ENCODE assay signal across 1 cellular context in genomic region chr19:7679017-7679720, GRCh38.
TF ChIP-seq lines count a peak whose summit lies in the region.

No MANE protein-coding gene starts in this region.

TF ChIP-seq in GM23338, 12 proteins besides CTCF, POLR2A, EP300 and RAD21 (continued from another document):
- TF ChIP-seq, protein P1, sequence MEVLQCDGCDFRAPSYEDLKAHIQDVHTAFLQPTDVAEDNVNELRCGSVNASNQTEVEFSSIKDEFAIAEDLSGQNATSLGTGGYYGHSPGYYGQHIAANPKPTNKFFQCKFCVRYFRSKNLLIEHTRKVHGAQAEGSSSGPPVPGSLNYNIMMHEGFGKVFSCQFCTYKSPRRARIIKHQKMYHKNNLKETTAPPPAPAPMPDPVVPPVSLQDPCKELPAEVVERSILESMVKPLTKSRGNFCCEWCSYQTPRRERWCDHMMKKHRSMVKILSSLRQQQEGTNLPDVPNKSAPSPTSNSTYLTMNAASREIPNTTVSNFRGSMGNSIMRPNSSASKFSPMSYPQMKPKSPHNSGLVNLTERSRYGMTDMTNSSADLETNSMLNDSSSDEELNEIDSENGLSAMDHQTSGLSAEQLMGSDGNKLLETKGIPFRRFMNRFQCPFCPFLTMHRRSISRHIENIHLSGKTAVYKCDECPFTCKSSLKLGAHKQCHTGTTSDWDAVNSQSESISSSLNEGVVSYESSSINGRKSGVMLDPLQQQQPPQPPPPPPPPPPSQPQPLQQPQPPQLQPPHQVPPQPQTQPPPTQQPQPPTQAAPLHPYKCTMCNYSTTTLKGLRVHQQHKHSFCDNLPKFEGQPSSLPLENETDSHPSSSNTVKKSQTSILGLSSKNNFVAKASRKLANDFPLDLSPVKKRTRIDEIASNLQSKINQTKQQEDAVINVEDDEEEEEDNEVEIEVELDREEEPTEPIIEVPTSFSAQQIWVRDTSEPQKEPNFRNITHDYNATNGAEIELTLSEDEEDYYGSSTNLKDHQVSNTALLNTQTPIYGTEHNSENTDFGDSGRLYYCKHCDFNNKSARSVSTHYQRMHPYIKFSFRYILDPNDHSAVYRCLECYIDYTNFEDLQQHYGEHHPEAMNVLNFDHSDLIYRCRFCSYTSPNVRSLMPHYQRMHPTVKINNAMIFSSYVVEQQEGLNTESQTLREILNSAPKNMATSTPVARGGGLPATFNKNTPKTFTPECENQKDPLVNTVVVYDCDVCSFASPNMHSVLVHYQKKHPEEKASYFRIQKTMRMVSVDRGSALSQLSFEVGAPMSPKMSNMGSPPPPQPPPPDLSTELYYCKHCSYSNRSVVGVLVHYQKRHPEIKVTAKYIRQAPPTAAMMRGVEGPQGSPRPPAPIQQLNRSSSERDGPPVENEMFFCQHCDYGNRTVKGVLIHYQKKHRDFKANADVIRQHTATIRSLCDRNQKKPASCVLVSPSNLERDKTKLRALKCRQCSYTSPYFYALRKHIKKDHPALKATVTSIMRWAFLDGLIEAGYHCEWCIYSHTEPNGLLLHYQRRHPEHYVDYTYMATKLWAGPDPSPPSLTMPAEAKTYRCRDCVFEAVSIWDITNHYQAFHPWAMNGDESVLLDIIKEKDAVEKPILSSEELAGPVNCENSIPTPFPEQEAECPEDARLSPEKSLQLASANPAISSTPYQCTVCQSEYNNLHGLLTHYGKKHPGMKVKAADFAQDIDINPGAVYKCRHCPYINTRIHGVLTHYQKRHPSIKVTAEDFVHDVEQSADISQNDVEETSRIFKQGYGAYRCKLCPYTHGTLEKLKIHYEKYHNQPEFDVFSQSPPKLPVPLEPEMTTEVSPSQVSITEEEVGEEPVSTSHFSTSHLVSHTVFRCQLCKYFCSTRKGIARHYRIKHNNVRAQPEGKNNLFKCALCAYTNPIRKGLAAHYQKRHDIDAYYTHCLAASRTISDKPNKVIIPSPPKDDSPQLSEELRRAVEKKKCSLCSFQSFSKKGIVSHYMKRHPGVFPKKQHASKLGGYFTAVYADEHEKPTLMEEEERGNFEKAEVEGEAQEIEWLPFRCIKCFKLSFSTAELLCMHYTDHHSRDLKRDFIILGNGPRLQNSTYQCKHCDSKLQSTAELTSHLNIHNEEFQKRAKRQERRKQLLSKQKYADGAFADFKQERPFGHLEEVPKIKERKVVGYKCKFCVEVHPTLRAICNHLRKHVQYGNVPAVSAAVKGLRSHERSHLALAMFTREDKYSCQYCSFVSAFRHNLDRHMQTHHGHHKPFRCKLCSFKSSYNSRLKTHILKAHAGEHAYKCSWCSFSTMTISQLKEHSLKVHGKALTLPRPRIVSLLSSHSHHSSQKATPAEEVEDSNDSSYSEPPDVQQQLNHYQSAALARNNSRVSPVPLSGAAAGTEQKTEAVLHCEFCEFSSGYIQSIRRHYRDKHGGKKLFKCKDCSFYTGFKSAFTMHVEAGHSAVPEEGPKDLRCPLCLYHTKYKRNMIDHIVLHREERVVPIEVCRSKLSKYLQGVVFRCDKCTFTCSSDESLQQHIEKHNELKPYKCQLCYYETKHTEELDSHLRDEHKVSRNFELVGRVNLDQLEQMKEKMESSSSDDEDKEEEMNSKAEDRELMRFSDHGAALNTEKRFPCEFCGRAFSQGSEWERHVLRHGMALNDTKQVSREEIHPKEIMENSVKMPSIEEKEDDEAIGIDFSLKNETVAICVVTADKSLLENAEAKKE (CRISPR knock-in tag; IDR thresholded peaks at IDR 0.05) = no peak
- no peak for TF ChIP-seq ZNF114 (CRISPR knock-in tag; IDR thresholded peaks at IDR 0.05)
- no peak for TF ChIP-seq STAT1 (IDR thresholded peaks at IDR 0.05; ENCODE audit: unreplicated experiment)
- no peak for TF ChIP-seq JUNB (IDR thresholded peaks at IDR 0.05; ENCODE audit: unreplicated experiment)
